ENCODE assay signal across 17 cellular contexts in genomic region chr20:47515843-47516242, GRCh38. TPM values are rescaled to one million over a fixed set of nuclear protein-coding genes. Genes with fewer than 3 reads are reported as not detected.
DNase-seq lines count a peak whose midpoint lies in the region; ATAC-seq and TF ChIP-seq lines count a peak whose summit lies in the region.
"Had no signal": no experiment of that assay in that cellular context is flagged by ENCODE, and none has a peak within 500 bp of the region (broad histone marks: within the 10 kb centered on the region; RNA-seq: fewer than 3 reads in every experiment).

No MANE protein-coding gene starts in this region.

- peaks cover 3% of the 10 kb centered on the region for H3K36me3 ChIP-seq in CD8-positive, alpha-beta T cell (ENCODE audit: insufficient read depth, low read length)
- peaks cover 0 to 14% (median under 1%) of the 10 kb centered on the region in 4 donors for H3K36me3 ChIP-seq in upper lobe of left lung

- TF ChIP-seq CTCF in CD8-positive, alpha-beta T cell (IDR thresholded peaks at IDR 0.05), result no peak
- TF ChIP-seq CTCF in activated B cell treated with CpG ODN at 0.5 μM for 24 hours (IDR thresholded peaks at IDR 0.05), result no peak
- TF ChIP-seq CTCF in upper lobe of left lung (IDR thresholded peaks at IDR 0.05), result no peak

- CTCF ChIA-PET in activated CD8-positive, alpha-beta memory T cell treated with anti-CD3 and anti-CD28 coated beads, Interleukin-2, amount 10 ng/mL, durations not matched to agents 7 days and 5 days (lab: Charles Lee), result interaction anchor here (0.5 to 1.2 kb wide), 3 partner anchors 10 to 132 kb away, joined by 3 to 5 read pairs (median 3); no protein-coding TSS in a partner anchor
- CTCF ChIA-PET in CD8-positive, alpha-beta T cell (lab: Charles Lee), result no interaction called here
- CTCF ChIA-PET in activated B cell treated with CpG ODN at 0.5 μM for 24 hours (lab: Charles Lee), result no interaction called here

- H3K9me3 Mint-ChIP-seq in activated CD8-positive, alpha-beta memory T cell treated with anti-CD3 and anti-CD28 coated beads, Interleukin-2, amount 10 ng/mL, durations not matched to agents 7 days and 5 days (ENCODE audit: low read depth), result peaks cover 8% of the 10 kb centered on the region
- no peaks in the 10 kb centered on the region for H3K9me3 Mint-ChIP-seq in CD8-positive, alpha-beta T cell
- peaks cover 4% of the 10 kb centered on the region for H3K9me3 Mint-ChIP-seq in activated B cell treated with CpG ODN at 0.5 μM for 24 hours
- peaks cover 6% of the 10 kb centered on the region for H3K9me3 Mint-ChIP-seq in stimulated activated effector memory CD8-positive, alpha-beta T cell treated with anti-CD3 and anti-CD28 coated beads, Interleukin-12 subunit alpha, Interleukin-12 subunit beta, amount 100 ng/mL, for 72 hours

- H3K27me3 ChIP-seq in CD8-positive, alpha-beta T cell (ENCODE audit: insufficient read depth, low read length), result no peaks in the 10 kb centered on the region
- no peaks in the 10 kb centered on the region for H3K27me3 ChIP-seq in upper lobe of left lung

- peaks cover 55% of the 10 kb centered on the region for H3K36me3 Mint-ChIP-seq in activated CD8-positive, alpha-beta memory T cell treated with anti-CD3 and anti-CD28 coated beads, Interleukin-2, amount 10 ng/mL, durations not matched to agents 7 days and 5 days
- H3K36me3 Mint-ChIP-seq in CD8-positive, alpha-beta T cell, result peaks cover 40% of the 10 kb centered on the region
- H3K36me3 Mint-ChIP-seq in activated B cell treated with CpG ODN at 0.5 μM for 24 hours (ENCODE audit: low read depth), result peaks cover 50% of the 10 kb centered on the region
- H3K36me3 Mint-ChIP-seq in stimulated activated effector memory CD8-positive, alpha-beta T cell treated with anti-CD3 and anti-CD28 coated beads, Interleukin-12 subunit alpha, Interleukin-12 subunit beta, amount 100 ng/mL, for 72 hours, result peaks cover 96% of the 10 kb centered on the region

- peaks cover 5% of the 10 kb centered on the region for H3K9me3 ChIP-seq in CD8-positive, alpha-beta T cell (ENCODE audit: low read length)
- H3K9me3 ChIP-seq in upper lobe of left lung, result peaks cover 0 to 6% (median 2%) of the 10 kb centered on the region in 4 donors

- 97 to 100% methylated on average over 1 of the region's 1 CpG for WGBS in upper lobe of left lung, 2 donors

- no peak for TF ChIP-seq EP300 in upper lobe of left lung (IDR thresholded peaks at IDR 0.05)

- DNase-seq in activated CD8-positive, alpha-beta memory T cell treated with anti-CD3 and anti-CD28 coated beads, Interleukin-2, amount 10 ng/mL, durations not matched to agents 7 days and 5 days, result no peak
- DNase-seq in activated CD8-positive, alpha-beta memory T cell treated with anti-CD3 and anti-CD28 coated beads for 24 hours, result no peak
- no peak for DNase-seq in CD8-positive, alpha-beta T cell
- DNase-seq in activated B cell treated with CpG ODN at 0.5 μM for 24 hours (no peak), upper lobe of left lung (no peak), ecto neural progenitor cell (ENCODE audit: low spot score) (no peak), HT-29 (ENCODE audit: low spot score) (no peak)
- DNase-seq in stimulated activated effector memory CD8-positive, alpha-beta T cell treated with anti-CD3 and anti-CD28 coated beads, Interleukin-12 subunit alpha, Interleukin-12 subunit beta, amount 100 ng/mL, for 72 hours (ENCODE audit: low spot score in 2 of 2), result no peak
- DNase-seq: CD8-positive, alpha-beta memory T cell; central memory CD4-positive, alpha-beta T cell; mesendoderm; NCI-H1694; NCI-H748 treated with DMSO at 0.1 percent for 48 hours; OCI-M1; posterior cingulate gyrus had no signal

- intact Hi-C loops in CD8-positive, alpha-beta T cell (cut with DNase I, micrococcal nuclease), result no loop called here
- intact Hi-C loops in activated B cell treated with CpG ODN at 0.5 μM for 24 hours (cut with micrococcal nuclease), result loop anchor here (2.0 kb wide), 1 partner anchor 13 kb away; no protein-coding TSS in a partner anchor

- H3K4me1 ChIP-seq in CD8-positive, alpha-beta T cell (ENCODE audit: insufficient read depth, low read length), result no peaks in the 10 kb centered on the region
- H3K4me1 ChIP-seq in upper lobe of left lung, result peaks cover 0 to 6% (median 0%) of the 10 kb centered on the region in 4 donors

- H3K4me1 Mint-ChIP-seq in activated CD8-positive, alpha-beta memory T cell treated with anti-CD3 and anti-CD28 coated beads, Interleukin-2, amount 10 ng/mL, durations not matched to agents 7 days and 5 days, result peaks cover 26% of the 10 kb centered on the region
- H3K4me1 Mint-ChIP-seq in CD8-positive, alpha-beta T cell (ENCODE audit: low read depth), result peaks cover 50% of the 10 kb centered on the region
- peaks cover 69% of the 10 kb centered on the region for H3K4me1 Mint-ChIP-seq in activated B cell treated with CpG ODN at 0.5 μM for 24 hours
- H3K4me1 Mint-ChIP-seq in stimulated activated effector memory CD8-positive, alpha-beta T cell treated with anti-CD3 and anti-CD28 coated beads, Interleukin-12 subunit alpha, Interleukin-12 subunit beta, amount 100 ng/mL, for 72 hours, result peaks cover 44% of the 10 kb centered on the region
- H3K4me1 Mint-ChIP-seq: nephron had no signal

- peak overlapping the region; percentile 41 for H3K27ac Mint-ChIP-seq in activated CD8-positive, alpha-beta memory T cell treated with anti-CD3 and anti-CD28 coated beads, Interleukin-2, amount 10 ng/mL, durations not matched to agents 7 days and 5 days
- peak overlapping the region; percentile 68 for H3K27ac Mint-ChIP-seq in CD8-positive, alpha-beta T cell
- H3K27ac Mint-ChIP-seq in activated B cell treated with CpG ODN at 0.5 μM for 24 hours, result peak overlapping the region; percentile 70
- H3K27ac Mint-ChIP-seq in stimulated activated effector memory CD8-positive, alpha-beta T cell treated with anti-CD3 and anti-CD28 coated beads, Interleukin-12 subunit alpha, Interleukin-12 subunit beta, amount 100 ng/mL, for 72 hours, result peak overlapping the region; percentile 32
- H3K27ac Mint-ChIP-seq: nephron had no signal

- no peak overlapping the region for H3K4me3 Mint-ChIP-seq in activated CD8-positive, alpha-beta memory T cell treated with anti-CD3 and anti-CD28 coated beads, Interleukin-2, amount 10 ng/mL, durations not matched to agents 7 days and 5 days
- H3K4me3 Mint-ChIP-seq in CD8-positive, alpha-beta T cell, result no peak overlapping the region
- H3K4me3 Mint-ChIP-seq in activated B cell treated with CpG ODN at 0.5 μM for 24 hours, result peak overlapping the region; percentile 1
- H3K4me3 Mint-ChIP-seq in stimulated activated effector memory CD8-positive, alpha-beta T cell treated with anti-CD3 and anti-CD28 coated beads, Interleukin-12 subunit alpha, Interleukin-12 subunit beta, amount 100 ng/mL, for 72 hours, result no peak overlapping the region
- H3K4me3 Mint-ChIP-seq: nephron had no signal

- no peak for TF ChIP-seq POLR2A in upper lobe of left lung (IDR thresholded peaks at IDR 0.05)

- POLR2A ChIA-PET in CD8-positive, alpha-beta T cell (lab: Charles Lee), result interaction anchor here (2.0 kb wide), 1 partner anchor 13 kb away, joined by 5 read pairs; the partner anchor contains the start of gene NCOA3
- POLR2A ChIA-PET in activated B cell treated with CpG ODN at 0.5 μM for 24 hours (lab: Charles Lee), result interaction anchor here (1.2 kb wide), 1 partner anchor 104 kb away, joined by 3 read pairs; no protein-coding TSS in a partner anchor

- no peak overlapping the region for H3K27ac ChIP-seq in CD8-positive, alpha-beta T cell (ENCODE audit: low read depth, low read length)
- no peak overlapping the region for H3K27ac ChIP-seq in upper lobe of left lung

- no peak overlapping the region for H3K4me3 ChIP-seq in CD8-positive, alpha-beta T cell (ENCODE audit: low read depth, low read length)
- no peak overlapping the region for H3K4me3 ChIP-seq in upper lobe of left lung
- H3K4me3 ChIP-seq: K562 had no signal

- no peaks in the 10 kb centered on the region for H3K27me3 Mint-ChIP-seq in activated CD8-positive, alpha-beta memory T cell treated with anti-CD3 and anti-CD28 coated beads, Interleukin-2, amount 10 ng/mL, durations not matched to agents 7 days and 5 days
- no peaks in the 10 kb centered on the region for H3K27me3 Mint-ChIP-seq in CD8-positive, alpha-beta T cell (ENCODE audit: low read depth)
- no peaks in the 10 kb centered on the region for H3K27me3 Mint-ChIP-seq in activated B cell treated with CpG ODN at 0.5 μM for 24 hours
- H3K27me3 Mint-ChIP-seq: CD8-positive, alpha-beta memory T cell had no signal

- peak; percentile 52 for ATAC-seq in activated CD8-positive, alpha-beta memory T cell treated with anti-CD3 and anti-CD28 coated beads, Interleukin-2, amount 10 ng/mL, durations not matched to agents 7 days and 5 days
- ATAC-seq in CD8-positive, alpha-beta T cell, result no peak
- ATAC-seq in activated B cell treated with CpG ODN at 0.5 μM for 24 hours (ENCODE audit: low read depth) (peak; percentile 20), upper lobe of left lung (ENCODE audit: low FRiP score in 2 of 2) (no peak)
- peak; percentile 90 for ATAC-seq in stimulated activated effector memory CD8-positive, alpha-beta T cell treated with anti-CD3 and anti-CD28 coated beads, Interleukin-12 subunit alpha, Interleukin-12 subunit beta, amount 100 ng/mL, for 72 hours
- ATAC-seq: K562 had no signal

RNA-seq across cellular contexts. Expression of gene NCOA3, which starts 14.2 kb away (rescaled TPM):
- 10 to 100 TPM; 74.9 to 75.8 TPM for total RNA-seq in activated CD8-positive, alpha-beta memory T cell treated with anti-CD3 and anti-CD28 coated beads, Interleukin-2, amount 10 ng/mL, durations not matched to agents 7 days and 5 days
- 10 to 100 TPM; 45.1 to 47.1 TPM for total RNA-seq in CD8-positive, alpha-beta T cell
- total RNA-seq in activated B cell treated with CpG ODN at 0.5 μM for 24 hours (186 and 187 TPM in 2 replicates), upper lobe of left lung (10 to 100 TPM; 27.9 to 54.7 (median 38.9) TPM)
- 14.9 and 16.3 TPM in 2 replicates for total RNA-seq in HT-29 (2014; rRNA removed; shearing (Covaris generic))

Comparison
In these comparisons a context has a peak if more than half of its experiments do, and no peak if none do; other contexts are left out.
1. ATAC-seq: peak in activated CD8-positive, alpha-beta memory T cell treated with anti-CD3 and anti-CD28 coated beads, Interleukin-2, amount 10 ng/mL, durations not matched to agents 7 days and 5 days (single experiment), activated B cell treated with CpG ODN at 0.5 μM for 24 hours (single experiment) and stimulated activated effector memory CD8-positive, alpha-beta T cell treated with anti-CD3 and anti-CD28 coated beads, Interleukin-12 subunit alpha, Interleukin-12 subunit beta, amount 100 ng/mL, for 72 hours (single experiment); none in CD8-positive, alpha-beta T cell (single experiment) and upper lobe of left lung (0 of 2).
2. Peak in every context shown above with its lines, with median percentiles within 50 percentile points of each other: H3K27ac Mint-ChIP-seq.